Comparison of ENCODE assay signal across 8 cellular contexts in the genomic region with DNA sequence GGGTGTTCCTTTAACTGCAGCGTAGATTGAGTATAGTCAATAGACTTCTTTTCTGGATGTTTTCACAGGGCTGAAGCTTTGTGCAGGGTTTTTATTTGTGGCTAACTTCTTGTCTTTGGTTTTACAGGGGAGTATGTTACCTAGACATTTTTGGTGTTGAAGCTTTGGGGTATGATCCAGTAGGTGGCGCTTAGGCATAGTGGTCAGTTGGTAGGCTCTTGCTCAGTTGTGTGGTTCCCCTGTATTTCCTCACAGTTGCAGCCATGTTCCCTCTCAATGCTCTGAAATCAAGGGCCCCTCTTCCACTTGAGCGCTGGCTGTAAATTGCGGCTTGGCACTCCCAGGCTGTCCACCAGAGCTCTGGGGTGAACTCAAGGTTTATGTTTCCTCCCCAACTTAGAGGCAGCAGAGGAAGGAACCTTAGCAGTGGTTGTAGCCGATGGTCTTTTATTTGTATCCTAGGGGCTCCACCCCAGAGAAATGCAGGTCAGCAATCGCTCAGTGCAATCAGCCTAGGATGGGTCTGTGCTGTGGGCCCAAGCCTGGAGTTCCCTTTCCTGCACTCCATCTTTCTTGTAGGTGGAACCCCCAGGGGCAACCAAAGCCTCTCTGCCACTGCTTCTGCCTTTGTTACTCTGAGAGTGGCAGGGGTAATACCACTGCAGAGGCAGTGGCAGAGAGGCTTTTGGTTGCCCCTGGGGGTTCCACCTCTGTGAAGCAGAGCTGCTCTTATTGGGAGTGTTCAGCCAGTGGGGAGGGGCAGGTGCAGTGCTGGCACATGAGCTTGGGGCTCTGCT. TPM values are rescaled to one million over a fixed set of nuclear protein-coding genes. Genes with fewer than 3 reads are reported as not detected.
DNase-seq lines count a peak whose midpoint lies in the region; ATAC-seq, FAIRE-seq and TF ChIP-seq lines count a peak whose summit lies in the region.

No MANE protein-coding gene starts in this region.

- H3K27ac ChIP-seq in CD4-positive, alpha-beta T cell (ENCODE audit: low read depth, low read length), result no peak overlapping the region
- no peak overlapping the region for H3K27ac ChIP-seq in HepG2 (ENCODE audit: extremely low read length, insufficient read depth, low read length)
- H3K27ac ChIP-seq in testis, result no peak overlapping the region

- no peak for TF ChIP-seq POLR2A in HepG2 (IDR thresholded peaks at IDR 0.05; ENCODE audit: insufficient read depth in 1 of 2, low read depth in 2 of 2, low read length in 2 of 2)
- TF ChIP-seq POLR2A in testis (IDR thresholded peaks at IDR 0.05), result no peak

- H3K4me3 ChIP-seq in HepG2 (replicated peaks in 1 of 3; ENCODE audit: insufficient read depth in 1 of 3, low read depth in 2 of 3, low read length in 3 of 3) (no peak overlapping the region), testis (no peak overlapping the region)

- peak overlapping the region; percentile 10; the same call in 1 of the 2 replicates for H3K4me2 ChIP-seq in HepG2 (ENCODE audit: low read depth, low read length)

- TF ChIP-seq EP300 in HepG2 (IDR thresholded peaks at IDR 0.05; ENCODE audit: low read depth in 2 of 2, low read length in 2 of 2) (no peak), HepG2 (CRISPR knock-in tag; IDR thresholded peaks at IDR 0.05; ENCODE audit: borderline replicate concordance) (no peak)

- no peak overlapping the region for H3K4me3 Mint-ChIP-seq in CD4-positive, alpha-beta T cell
- no peak overlapping the region for H3K4me3 Mint-ChIP-seq in central memory CD8-positive, alpha-beta T cell
- H3K4me3 Mint-ChIP-seq in activated T-helper 2 cell treated with anti-CD3 and anti-CD28 coated beads, Interferon-gamma antibody, Interleukin-2, Interleukin-4, amounts not matched to agents 10 μg/mL and 5 μg/mL and 100 μg/mL, durations not matched to agents 14 hours and 24 hours and 36 hours (ENCODE audit: low read depth), result no peak overlapping the region

- no peaks in the 10 kb centered on the region for H3K36me3 ChIP-seq in HepG2 (replicated peaks in 1 of 2; ENCODE audit: control insufficient read depth in 1 of 2, insufficient read depth in 2 of 2, low read length in 2 of 2)
- H3K36me3 ChIP-seq in testis (ENCODE audit: low read depth, missing control alignments), result no peaks in the 10 kb centered on the region

- peak; percentile 55; the same call in 1 of the 2 replicates for TF ChIP-seq RAD21 in HepG2 (CRISPR knock-in tag; IDR thresholded peaks at IDR 0.05)

- no peaks in the 10 kb centered on the region for H3K27me3 Mint-ChIP-seq in CD4-positive, alpha-beta T cell
- no peaks in the 10 kb centered on the region for H3K27me3 Mint-ChIP-seq in central memory CD8-positive, alpha-beta T cell
- peaks cover 9% of the 10 kb centered on the region for H3K27me3 Mint-ChIP-seq in activated T-helper 2 cell treated with anti-CD3 and anti-CD28 coated beads, Interferon-gamma antibody, Interleukin-2, Interleukin-4, amounts not matched to agents 10 μg/mL and 5 μg/mL and 100 μg/mL, durations not matched to agents 14 hours and 24 hours and 36 hours (ENCODE audit: low read depth)

- H3K79me2 ChIP-seq in HepG2 (ENCODE audit: insufficient read depth, low read length), result no peaks in the 10 kb centered on the region

- intact Hi-C loops in CD4-positive, alpha-beta T cell (cut with DNase I, micrococcal nuclease), result loop anchor here (2.0 to 10.0 kb wide), 4 partner anchors 64 to 341 kb away; partner anchors contain the start of gene ST8SIA1 (in 1 of the 2)
- intact Hi-C loops in HepG2 (cut with micrococcal nuclease; ENCODE audit: unreplicated experiment), result loop anchor here (1.0 kb wide), 2 partner anchors 234 to 342 kb away; no protein-coding TSS in a partner anchor
- intact Hi-C loops in testis (cut with DNase I; ENCODE audit: low total_unique reads), result no loop called here
- intact Hi-C loops in activated T-helper 2 cell treated with anti-CD3 and anti-CD28 coated beads, Interferon-gamma antibody, Interleukin-2, Interleukin-4, amounts not matched to agents 10 μg/mL and 5 μg/mL and 100 μg/mL, durations not matched to agents 14 hours and 24 hours and 36 hours (cut with micrococcal nuclease), result loop anchor here (1.0 to 2.0 kb wide), 2 partner anchors 234 to 342 kb away; partner anchors contain the start of gene ST8SIA1

- 2% methylated on average over 3 of the region's 6 CpGs for WGBS in HepG2 (ENCODE audit: low lambda C conversion rate)
- WGBS in testis, 2 donors, result 75 to 87% methylated on average over 4 to 6 of the region's 6 CpGs

- POLR2A ChIA-PET in CD4-positive, alpha-beta T cell (lab: Charles Lee), result interaction anchor here (0.6 to 1.3 kb wide), 3 partner anchors 11 to 44 kb away, joined by 3 to 4 read pairs (median 4); no protein-coding TSS in a partner anchor
- POLR2A ChIA-PET in HepG2 (lab: Yijun Ruan, JAX), result no interaction called here

- H3K36me3 Mint-ChIP-seq in CD4-positive, alpha-beta T cell (ENCODE audit: low read depth), result no peaks in the 10 kb centered on the region
- H3K36me3 Mint-ChIP-seq in central memory CD8-positive, alpha-beta T cell (ENCODE audit: insufficient read depth), result no peaks in the 10 kb centered on the region
- no peaks in the 10 kb centered on the region for H3K36me3 Mint-ChIP-seq in activated T-helper 2 cell treated with anti-CD3 and anti-CD28 coated beads, Interferon-gamma antibody, Interleukin-2, Interleukin-4, amounts not matched to agents 10 μg/mL and 5 μg/mL and 100 μg/mL, durations not matched to agents 14 hours and 24 hours and 36 hours (ENCODE audit: low read depth)

- TF ChIP-seq CTCF in CD4-positive, alpha-beta T cell (IDR thresholded peaks at IDR 0.05), result peak; percentile 66
- TF ChIP-seq CTCF in HepG2 (CRISPR knock-in tag; IDR thresholded peaks at IDR 0.05) (peak; percentile 69), testis (IDR thresholded peaks at IDR 0.05) (peak; percentile 8 to 15 (median 9))

- ATAC-seq in CD4-positive, alpha-beta T cell (ENCODE audit: poor library complexity), result peak; percentile 48
- ATAC-seq in GM18868 (IDR thresholded peaks at IDR 0.05; ENCODE audit: unreplicated experiment) (peak; percentile 69), HG03342 (IDR thresholded peaks at IDR 0.05; ENCODE audit: unreplicated experiment) (peak; percentile 72), HepG2 (peak; percentile 89)
- ATAC-seq in central memory CD8-positive, alpha-beta T cell (replicated peaks; ENCODE audit: extremely low read depth, poor library complexity, severe bottlenecking), result peak; percentile 62

- no peak overlapping the region for H3K9ac ChIP-seq in HepG2 (ENCODE audit: insufficient read depth, low read depth, low read length)

- no peak overlapping the region for H2AFZ ChIP-seq in HepG2 (ENCODE audit: low read length)

- no peaks in the 10 kb centered on the region for H3K4me1 ChIP-seq in HepG2 (ENCODE audit: insufficient read depth, low read length)
- no peaks in the 10 kb centered on the region for H3K4me1 ChIP-seq in testis

- H3K4me1 Mint-ChIP-seq in CD4-positive, alpha-beta T cell (ENCODE audit: low read depth), result peaks cover 14% of the 10 kb centered on the region
- peaks cover 6% of the 10 kb centered on the region for H3K4me1 Mint-ChIP-seq in central memory CD8-positive, alpha-beta T cell
- peaks cover 2% of the 10 kb centered on the region for H3K4me1 Mint-ChIP-seq in activated T-helper 2 cell treated with anti-CD3 and anti-CD28 coated beads, Interferon-gamma antibody, Interleukin-2, Interleukin-4, amounts not matched to agents 10 μg/mL and 5 μg/mL and 100 μg/mL, durations not matched to agents 14 hours and 24 hours and 36 hours (ENCODE audit: low read depth)

- no peaks in the 10 kb centered on the region for H3K9me3 Mint-ChIP-seq in CD4-positive, alpha-beta T cell
- no peaks in the 10 kb centered on the region for H3K9me3 Mint-ChIP-seq in central memory CD8-positive, alpha-beta T cell
- H3K9me3 Mint-ChIP-seq in activated T-helper 2 cell treated with anti-CD3 and anti-CD28 coated beads, Interferon-gamma antibody, Interleukin-2, Interleukin-4, amounts not matched to agents 10 μg/mL and 5 μg/mL and 100 μg/mL, durations not matched to agents 14 hours and 24 hours and 36 hours, result no peaks in the 10 kb centered on the region

- no peaks in the 10 kb centered on the region for H3K9me3 ChIP-seq in CD4-positive, alpha-beta T cell (ENCODE audit: control insufficient read depth, low read length)
- no peaks in the 10 kb centered on the region for H3K9me3 ChIP-seq in HepG2 (ENCODE audit: low read length)
- no peaks in the 10 kb centered on the region for H3K9me3 ChIP-seq in testis

- CTCF ChIA-PET in CD4-positive, alpha-beta T cell (lab: Charles Lee), result interaction anchor here (1.2 to 1.6 kb wide), 3 partner anchors 234 to 350 kb away, joined by 4 to 6 read pairs (median 5); no protein-coding TSS in a partner anchor
- CTCF ChIA-PET in HepG2 (lab: Yijun Ruan, JAX; ENCODE audit: low intra/inter-chr PET ratio, low total read pairs), result interaction anchor here (1.4 to 1.5 kb wide), 2 partner anchors 235 to 342 kb away, joined by 5 to 15 read pairs; no protein-coding TSS in a partner anchor

- H3K27ac Mint-ChIP-seq in CD4-positive, alpha-beta T cell, result no peak overlapping the region
- H3K27ac Mint-ChIP-seq in central memory CD8-positive, alpha-beta T cell (ENCODE audit: low read depth), result no peak overlapping the region
- H3K27ac Mint-ChIP-seq in activated T-helper 2 cell treated with anti-CD3 and anti-CD28 coated beads, Interferon-gamma antibody, Interleukin-2, Interleukin-4, amounts not matched to agents 10 μg/mL and 5 μg/mL and 100 μg/mL, durations not matched to agents 14 hours and 24 hours and 36 hours, result no peak overlapping the region

- peak; percentile 34 for FAIRE-seq in HepG2 (lab: Jason Lieb, UNC)

- in situ Hi-C loops in HepG2 (cut with HindIII; ENCODE audit: extremely low pct_ligation_motif_present, low pct_unique_long_range_greater_than_20kb), result loop anchor here (5.0 kb wide), 1 partner anchor 236 kb away; no protein-coding TSS in a partner anchor

- H3K27me3 ChIP-seq in CD4-positive, alpha-beta T cell (ENCODE audit: control insufficient read depth, insufficient read depth, low read length), result no peaks in the 10 kb centered on the region
- H3K27me3 ChIP-seq in HepG2 (ENCODE audit: control insufficient read depth in 1 of 2, insufficient read depth in 2 of 2, low read length in 2 of 2) (no peaks in the 10 kb centered on the region), testis (no peaks in the 10 kb centered on the region)

- no TSS peak for BruUV-seq in HepG2 (replicated peaks; lab: Mats Ljungman, UMichigan)

- peak in 5 of 10 experiments; percentile 10 to 33 (median 14) for DNase-seq in CD4-positive, alpha-beta T cell
- DNase-seq in RPMI8226 (peak; percentile 61), HepG2 (ENCODE audit: low spot score) (peak; percentile 40), testis (peak; percentile 63)
- peak in 1 of 2 donors; percentile 34 for DNase-seq in central memory CD8-positive, alpha-beta T cell (ENCODE audit: low spot score in 2 of 2)
- DNase-seq in activated T-helper 2 cell treated with anti-CD3 and anti-CD28 coated beads, Interferon-gamma antibody, Interleukin-2, Interleukin-4, amounts not matched to agents 10 μg/mL and 5 μg/mL and 100 μg/mL, durations not matched to agents 14 hours and 24 hours and 36 hours (ENCODE audit: low spot score), result no peak

- no peaks in the 10 kb centered on the region for H4K20me1 ChIP-seq in HepG2 (ENCODE audit: insufficient read depth, low read length)

RNA-seq across cellular contexts. Expression of gene CMAS, which starts 55.1 kb away (rescaled TPM):
- 1 to 10 TPM; 5.5 to 7.0 TPM for total RNA-seq in CD4-positive, alpha-beta T cell
- total RNA-seq in HepG2 (2016; rRNA removed; fragmentation: Illumina TruSeq; extraction: Trizol) (21.3 and 36.9 TPM in 2 replicates), testis (100 to 1,000 TPM; 119 to 130 TPM)
- 4.4 and 5.2 TPM in 2 replicates for total RNA-seq in HepG2 (2016; cell fraction: cytosol; rRNA removed; fragmentation: Illumina TruSeq; extraction: Trizol; ENCODE audit: low read depth)
- 23.1 and 33.9 TPM in 2 replicates for total RNA-seq in HepG2 (2016; cell fraction: insoluble cytoplasmic fraction; rRNA removed; fragmentation: Illumina TruSeq; extraction: Trizol)
- 14.8 and 16.3 TPM in 2 replicates for total RNA-seq in HepG2 (2016; cell fraction: membrane; rRNA removed; fragmentation: Illumina TruSeq; extraction: Trizol)
- 14.6 and 15.2 TPM in 2 replicates for total RNA-seq in HepG2 (2016; cell fraction: nucleus; rRNA removed; fragmentation: Illumina TruSeq; extraction: Trizol)
- polyA plus RNA-seq in HepG2 (2011; rRNA removed) (10.2 and 14.0 TPM in 2 replicates), testis (ENCODE audit: insufficient read depth, low read depth, low replicate concordance) (131 TPM)
- polyA plus RNA-seq in HepG2 (2011; cell fraction: cytosol; rRNA removed), result 5.4 and 7.3 TPM in 2 replicates
- 3.2 and 3.8 TPM in 2 replicates for polyA plus RNA-seq in HepG2 (2011; cell fraction: nucleus; rRNA removed)
- 21.3 and 28.2 TPM in 2 replicates for polyA plus RNA-seq in HepG2 (2012)
- 6.6 and 9.0 TPM in 2 replicates for polyA plus RNA-seq in HepG2 (2016; cell fraction: cytosol; fragmentation: Illumina TruSeq; extraction: Trizol; ENCODE audit: low read depth)
- polyA plus RNA-seq in HepG2 (2016; cell fraction: insoluble cytoplasmic fraction; fragmentation: Illumina TruSeq; extraction: Trizol; ENCODE audit: low read depth), result 48.7 and 54.8 TPM in 2 replicates
- 16.4 and 17.9 TPM in 2 replicates for polyA plus RNA-seq in HepG2 (2016; cell fraction: membrane; fragmentation: Illumina TruSeq; extraction: Trizol; ENCODE audit: low read depth)
- polyA plus RNA-seq in HepG2 (2016; cell fraction: nucleus; fragmentation: Illumina TruSeq; extraction: Trizol; ENCODE audit: insufficient read depth, low read depth), result 29.4 and 31.0 TPM in 2 replicates
- polyA minus RNA-seq in HepG2 (2011; rRNA and poly(A)+ RNA removed; ENCODE audit: low replicate concordance), result 1.9 and 2.7 TPM in 2 replicates
- 6.2 and 6.4 TPM in 2 replicates for polyA minus RNA-seq in HepG2 (2011; cell fraction: cytosol; rRNA and poly(A)+ RNA removed)
- polyA minus RNA-seq in HepG2 (2011; cell fraction: nucleus; rRNA and poly(A)+ RNA removed), result 6.8 and 7.2 TPM in 2 replicates
- 36.2 and 37.7 TPM in 2 replicates for total RNA-seq in activated T-helper 2 cell treated with anti-CD3 and anti-CD28 coated beads, Interferon-gamma antibody, Interleukin-2, Interleukin-4, amounts not matched to agents 10 μg/mL and 5 μg/mL and 100 μg/mL, durations not matched to agents 14 hours and 24 hours and 36 hours

Comparison
In these comparisons a context has a peak if more than half of its experiments do, and no peak if none do; other contexts are left out.
1. CTCF ChIP-seq: peak in every context shown above with its lines; median percentile 69 in HepG2; 66 in CD4-positive, alpha-beta T cell; 9 in testis.